5 cellular contexts compared by ENCODE assay signal in the genomic region with DNA sequence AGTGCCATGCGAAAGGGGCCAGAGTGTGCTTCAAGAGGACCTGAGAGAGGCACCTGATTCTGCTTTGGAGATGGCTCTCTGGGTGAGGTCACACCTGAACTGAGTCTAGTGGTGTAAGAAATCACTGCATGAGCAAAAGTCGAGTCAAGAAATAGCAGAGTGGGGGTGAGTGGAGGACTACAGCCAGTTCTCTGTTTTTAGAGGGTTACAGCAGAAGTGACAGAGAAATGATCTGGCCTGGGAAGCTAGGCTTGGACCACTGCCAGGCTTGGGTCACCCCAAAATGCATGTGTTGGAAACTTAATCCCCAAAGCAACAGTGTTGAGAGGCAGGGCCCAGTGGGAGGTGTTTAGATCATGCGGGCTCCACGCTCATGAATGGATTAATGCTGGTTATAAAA.
"Had no signal": no experiment of that assay in that cellular context is flagged by ENCODE, and none has a peak within 500 bp of the region (broad histone marks: within the 10 kb centered on the region; RNA-seq: fewer than 3 reads in every experiment).

No MANE protein-coding gene starts in this region.

- H3K27ac Mint-ChIP-seq: GM23338 had no signal

- H3K4me3 ChIP-seq: GM23338, K562 had no signal

- H3K4me1 Mint-ChIP-seq: GM23338 had no signal

- ATAC-seq: GM23338, K562 had no signal

- H3K4me3 Mint-ChIP-seq: GM23338, H9 had no signal

- H3K9me3 Mint-ChIP-seq: GM23338, H9 had no signal

- DNase-seq: H9, HCEC 1CT, IMR-90 had no signal
